In genomic region chr9:130356033-130356432, GRCh38 we compare ENCODE assay signal across 20 cellular contexts.
DNase-seq lines count a peak whose midpoint lies in the region; ATAC-seq, FAIRE-seq and TF ChIP-seq lines count a peak whose summit lies in the region.
"Had no signal": no experiment of that assay in that cellular context is flagged by ENCODE, and none has a peak within 500 bp of the region (broad histone marks: within the 10 kb centered on the region; RNA-seq: fewer than 3 reads in every experiment).

No MANE protein-coding gene starts in this region.

- H3K4me1 Mint-ChIP-seq in activated naive CD8-positive, alpha-beta T cell treated with anti-CD3 and anti-CD28 coated beads, Interleukin-2, amount 50 U/mL, for 24 hours, result no peaks in the 10 kb centered on the region
- no peaks in the 10 kb centered on the region for H3K4me1 Mint-ChIP-seq in activated naive CD8-positive, alpha-beta T cell treated with anti-CD3 and anti-CD28 coated beads for 36 hours
- H3K4me1 Mint-ChIP-seq: CD14-positive monocyte; CD8-positive, alpha-beta memory T cell had no signal

- TF ChIP-seq POLR2A in H54 (IDR thresholded peaks at IDR 0.05; ENCODE audit: low read depth, low read length), result no peak

- H3K4me3 ChIP-seq in RWPE2 (ENCODE audit: severe bottlenecking) (no peak overlapping the region), neuronal stem cell (ENCODE audit: low read length in 2 of 2) (no peak overlapping the region)
- H3K4me3 ChIP-seq: BLaER1, GM23248, HAP-1 had no signal

- H3K4me1 ChIP-seq in RWPE2 (ENCODE audit: insufficient read depth, poor library complexity, severe bottlenecking) (peaks cover 5% of the 10 kb centered on the region), neuronal stem cell (ENCODE audit: control insufficient read depth in 2 of 2, insufficient read depth in 1 of 2, low read depth in 1 of 2, low read length in 2 of 2) (peaks cover 0 to 3% of the 10 kb centered on the region in 2 donors)
- H3K4me1 ChIP-seq: HAP-1 had no signal

- H3K9ac ChIP-seq in neuronal stem cell (ENCODE audit: low read depth, low read length, poor library complexity), result no peak overlapping the region
- H3K9ac ChIP-seq: BLaER1, GM23248 had no signal

- H3K27ac ChIP-seq in RWPE2 (ENCODE audit: poor library complexity, severe bottlenecking) (no peak overlapping the region), neuronal stem cell (replicated peaks; ENCODE audit: low read length) (no peak overlapping the region)
- H3K27ac ChIP-seq: 22Rv1, BLaER1, GM23248 had no signal

- peak overlapping the region; percentile 16 for H2BK12ac ChIP-seq in neuronal stem cell (ENCODE audit: low read length)

- no peaks in the 10 kb centered on the region for H3K9me3 ChIP-seq in RWPE2 (ENCODE audit: severe bottlenecking)
- no peaks in the 10 kb centered on the region for H3K9me3 ChIP-seq in neuronal stem cell (replicated peaks in 1 of 2; ENCODE audit: control insufficient read depth in 2 of 2, insufficient read depth in 1 of 2, low read depth in 1 of 2, low read length in 2 of 2)
- H3K9me3 ChIP-seq: HAP-1 had no signal

- H3K36me3 Mint-ChIP-seq in activated naive CD8-positive, alpha-beta T cell treated with anti-CD3 and anti-CD28 coated beads, Interleukin-2, amount 50 U/mL, for 24 hours (ENCODE audit: low read depth), result no peaks in the 10 kb centered on the region
- H3K36me3 Mint-ChIP-seq in activated naive CD8-positive, alpha-beta T cell treated with anti-CD3 and anti-CD28 coated beads for 36 hours, result no peaks in the 10 kb centered on the region
- H3K36me3 Mint-ChIP-seq: CD14-positive monocyte; CD8-positive, alpha-beta memory T cell had no signal

- H3K4ac ChIP-seq in neuronal stem cell (ENCODE audit: low read length), result no peak overlapping the region

- H3K4me3 Mint-ChIP-seq in activated naive CD8-positive, alpha-beta T cell treated with anti-CD3 and anti-CD28 coated beads, Interleukin-2, amount 50 U/mL, for 24 hours, result no peak overlapping the region
- no peak overlapping the region for H3K4me3 Mint-ChIP-seq in activated naive CD8-positive, alpha-beta T cell treated with anti-CD3 and anti-CD28 coated beads for 36 hours
- H3K4me3 Mint-ChIP-seq: B cell; CD14-positive monocyte; CD4-positive, alpha-beta T cell; CD8-positive, alpha-beta memory T cell had no signal

- TF ChIP-seq CTCF in RWPE2 (IDR thresholded peaks at IDR 0.05; ENCODE audit: poor library complexity, severe bottlenecking), result no peak

- peak overlapping the region; percentile 17 for H4K8ac ChIP-seq in neuronal stem cell (ENCODE audit: low read depth, low read length)

- H2BK120ac ChIP-seq in neuronal stem cell (ENCODE audit: low read depth, low read length), result no peak overlapping the region

- no peak for FAIRE-seq in H54 (lab: Jason Lieb, UNC)
- FAIRE-seq: A204.1, D721Med, G401.6, GM12892 had no signal

- peak; percentile 9 for ATAC-seq in activated naive CD8-positive, alpha-beta T cell treated with anti-CD3 and anti-CD28 coated beads, Interleukin-2, amount 50 U/mL, for 24 hours
- no peak for ATAC-seq in RWPE2 (ENCODE audit: low read depth)

- H3K27me3 ChIP-seq in RWPE2 (ENCODE audit: insufficient read depth, poor library complexity, severe bottlenecking), result no peaks in the 10 kb centered on the region
- no peaks in the 10 kb centered on the region for H3K27me3 ChIP-seq in neuronal stem cell (ENCODE audit: control insufficient read depth in 3 of 3, insufficient read depth in 3 of 3, low read depth in 1 of 3, low read length in 3 of 3)
- H3K27me3 ChIP-seq: BLaER1 had no signal

- peaks cover 1% of the 10 kb centered on the region for H3K79me1 ChIP-seq in neuronal stem cell (ENCODE audit: low read depth, low read length)

- H3K4me2 ChIP-seq in neuronal stem cell (ENCODE audit: insufficient read depth, low read length, poor library complexity, severe bottlenecking), result no peak overlapping the region
- H3K4me2 ChIP-seq: BLaER1 had no signal

- no peak for DNase-seq in activated naive CD8-positive, alpha-beta T cell treated with anti-CD3 and anti-CD28 coated beads, Interleukin-2, amount 50 U/mL, for 24 hours
- DNase-seq in activated naive CD8-positive, alpha-beta T cell treated with anti-CD3 and anti-CD28 coated beads for 36 hours, result no peak
- DNase-seq in RWPE2 (ENCODE audit: low spot score) (peak; percentile 49), neuronal stem cell (ENCODE audit: low spot score) (no peak), H54 (ENCODE audit: insufficient read length, low spot score) (no peak)
- DNase-seq in stimulated activated CD4-positive, alpha-beta T cell treated with anti-CD3 and anti-CD28 coated beads, Interleukin-4, amount 100 ng/mL, for 4 hours, result no peak
- DNase-seq: CD4-positive, alpha-beta T cell; CD8-positive, alpha-beta memory T cell; DMS 273 treated with DMSO at 0.1 percent for 48 hours; DMS79; GM23248 had no signal

- H3K36me3 ChIP-seq in RWPE2 (ENCODE audit: low read depth), result no peaks in the 10 kb centered on the region
- no peaks in the 10 kb centered on the region for H3K36me3 ChIP-seq in neuronal stem cell (replicated peaks in 1 of 2; ENCODE audit: control insufficient read depth in 2 of 2, insufficient read depth in 2 of 2, low read length in 2 of 2)
- H3K36me3 ChIP-seq: BLaER1, HAP-1 had no signal

- peak overlapping the region; percentile 85 for H3K18ac ChIP-seq in neuronal stem cell (ENCODE audit: low read length)

- no peaks in the 10 kb centered on the region for H3K9me3 Mint-ChIP-seq in activated naive CD8-positive, alpha-beta T cell treated with anti-CD3 and anti-CD28 coated beads, Interleukin-2, amount 50 U/mL, for 24 hours
- H3K9me3 Mint-ChIP-seq in activated naive CD8-positive, alpha-beta T cell treated with anti-CD3 and anti-CD28 coated beads for 36 hours, result no peaks in the 10 kb centered on the region
- H3K9me3 Mint-ChIP-seq: CD4-positive, alpha-beta T cell had no signal

- H2BK15ac ChIP-seq in neuronal stem cell (ENCODE audit: low read length), result no peak overlapping the region

- no peaks in the 10 kb centered on the region for H3K27me3 Mint-ChIP-seq in activated naive CD8-positive, alpha-beta T cell treated with anti-CD3 and anti-CD28 coated beads, Interleukin-2, amount 50 U/mL, for 24 hours
- H3K27me3 Mint-ChIP-seq in activated naive CD8-positive, alpha-beta T cell treated with anti-CD3 and anti-CD28 coated beads for 36 hours, result no peaks in the 10 kb centered on the region
- H3K27me3 Mint-ChIP-seq: B cell; CD4-positive, alpha-beta T cell had no signal

- H3K14ac ChIP-seq in neuronal stem cell (ENCODE audit: low read length), result peak overlapping the region; percentile 84

- no CpG with 5 or more reads among the region's 13 CpGs for WGBS in neuronal stem cell (ENCODE audit: extremely low coverage in 2 of 2, insufficient read length in 2 of 2, insufficient replicate concordance in 1 of 2), 2 donors

- H2BK5ac ChIP-seq in neuronal stem cell (ENCODE audit: low read length), result no peak overlapping the region

- no peak overlapping the region for H3K27ac Mint-ChIP-seq in activated naive CD8-positive, alpha-beta T cell treated with anti-CD3 and anti-CD28 coated beads, Interleukin-2, amount 50 U/mL, for 24 hours
- no peak overlapping the region for H3K27ac Mint-ChIP-seq in activated naive CD8-positive, alpha-beta T cell treated with anti-CD3 and anti-CD28 coated beads for 36 hours
- H3K27ac Mint-ChIP-seq: CD4-positive, alpha-beta T cell; CD8-positive, alpha-beta memory T cell had no signal

- no peak overlapping the region for H2AFZ ChIP-seq in neuronal stem cell (ENCODE audit: low read length)
- H2AFZ ChIP-seq: GM23248 had no signal

- peak overlapping the region; percentile 35 for H3K23ac ChIP-seq in neuronal stem cell (ENCODE audit: low read depth, low read length, poor library complexity)

- H2AK5ac ChIP-seq in neuronal stem cell (ENCODE audit: low read depth, low read length), result no peak overlapping the region

- H4K91ac ChIP-seq in neuronal stem cell (ENCODE audit: low read depth, low read length, poor library complexity), result no peak overlapping the region
